Comparison of ENCODE assay signal across 16 cellular contexts in the genomic region with DNA sequence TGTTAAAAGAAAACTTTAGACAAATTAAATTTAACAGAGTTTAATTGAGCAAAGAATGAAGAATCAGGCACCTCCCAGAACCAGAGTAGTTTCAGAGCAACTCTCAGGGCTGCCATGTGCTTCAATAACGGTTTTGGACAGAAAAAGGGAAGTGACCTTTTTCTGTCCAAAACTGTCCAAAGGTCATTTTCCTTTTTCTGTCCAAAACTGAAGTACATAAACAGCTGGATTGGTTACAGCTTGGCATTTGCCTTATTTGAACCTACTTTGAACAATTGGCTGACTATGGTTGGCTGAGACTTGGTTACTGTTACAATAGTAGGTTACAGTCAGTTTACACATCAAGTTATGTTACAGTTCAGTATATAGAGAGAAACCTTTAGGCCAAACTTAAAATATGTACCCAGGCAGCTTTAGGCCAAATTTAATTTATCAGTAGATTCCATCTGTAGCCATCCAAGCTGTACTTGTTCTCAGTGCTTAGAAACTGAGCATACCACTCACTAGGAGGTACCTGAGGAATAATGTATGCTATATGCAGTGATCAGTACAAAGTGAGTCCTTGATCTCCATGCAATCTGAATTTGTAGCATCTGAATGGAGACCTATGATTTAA. TPM values are rescaled to one million over a fixed set of nuclear protein-coding genes. Genes with fewer than 3 reads are reported as not detected.
DNase-seq lines count a peak whose midpoint lies in the region; ATAC-seq, FAIRE-seq and TF ChIP-seq lines count a peak whose summit lies in the region.
"Had no signal": no experiment of that assay in that cellular context is flagged by ENCODE, and none has a peak within 500 bp of the region (broad histone marks: within the 10 kb centered on the region; RNA-seq: fewer than 3 reads in every experiment).

No MANE protein-coding gene starts in this region.

- no peak for TF ChIP-seq EP300 in GM12878 (IDR thresholded peaks at IDR 0.05; ENCODE audit: borderline replicate concordance in 1 of 2, control insufficient read depth in 1 of 2, low read depth in 2 of 2, low read length in 2 of 2)

- H3K36me3 ChIP-seq in GM12878 (ENCODE audit: control insufficient read depth in 2 of 2, insufficient read depth in 2 of 2, low read length in 1 of 2), result no peaks in the 10 kb centered on the region; a peak in 1 of 4 replicates
- H3K36me3 ChIP-seq in GM23248 (ENCODE audit: low read depth), result no peaks in the 10 kb centered on the region

- H4K20me1 ChIP-seq in GM12878 (ENCODE audit: control insufficient read depth, insufficient read depth) (no peaks in the 10 kb centered on the region), GM23248 (ENCODE audit: insufficient read depth) (no peaks in the 10 kb centered on the region)

- FAIRE-seq in GM18507 (lab: Jason Lieb, UNC) (peak; percentile 63), GM12878 (lab: Jason Lieb, UNC) (peak; percentile 73)
- FAIRE-seq: D721Med had no signal

- ATAC-seq in GM19455 (IDR thresholded peaks at IDR 0.05; ENCODE audit: unreplicated experiment) (peak; percentile 67), HG03066 (IDR thresholded peaks at IDR 0.05; ENCODE audit: low read depth, unreplicated experiment) (peak; percentile 67), GM12878 (peak; percentile 93), foreskin keratinocyte (no peak)
- ATAC-seq in effector memory CD8-positive, alpha-beta T cell (replicated peaks), result no peak
- ATAC-seq: heart left ventricle had no signal

- H3K79me2 ChIP-seq in GM12878 (ENCODE audit: control insufficient read depth, insufficient read depth, low read length), result no peaks in the 10 kb centered on the region
- H3K79me2 ChIP-seq in GM23248 (ENCODE audit: insufficient read depth), result no peaks in the 10 kb centered on the region

- no peak for TF ChIP-seq CTCF in GM12878 (IDR thresholded peaks at IDR 0.05 in 2 of 3, conservative IDR thresholded peaks at IDR 0.05 in 1 of 3; ENCODE audit: control insufficient read depth in 2 of 3, extremely low read depth in 1 of 3, insufficient read depth in 1 of 3, low read depth in 3 of 3, low read length in 3 of 3)
- TF ChIP-seq CTCF in progenitor cell of endocrine pancreas (IDR thresholded peaks at IDR 0.05; ENCODE audit: unreplicated experiment), result no peak
- no peak for TF ChIP-seq CTCF in foreskin keratinocyte (conservative IDR thresholded peaks at IDR 0.05)

- no peak overlapping the region for H3K27ac ChIP-seq in GM12878 (ENCODE audit: control insufficient read depth, insufficient read depth)
- no peak overlapping the region for H3K27ac ChIP-seq in foreskin keratinocyte
- H3K27ac ChIP-seq in GM23248, result no peak overlapping the region
- H3K27ac ChIP-seq: epithelial cell of prostate, heart left ventricle, testis had no signal

- H3K9me3 Mint-ChIP-seq in progenitor cell of endocrine pancreas (ENCODE audit: low read depth), result no peaks in the 10 kb centered on the region
- no peaks in the 10 kb centered on the region for H3K9me3 Mint-ChIP-seq in effector memory CD8-positive, alpha-beta T cell

- H2AFZ ChIP-seq in GM12878 (ENCODE audit: control insufficient read depth, low read depth, low read length) (no peak overlapping the region), GM23248 (no peak overlapping the region)

- intact Hi-C loops in GM12878 (cut with micrococcal nuclease; ENCODE audit: unreplicated experiment), result no loop called here

- TF ChIP-seq POLR2A in GM12878 (IDR thresholded peaks at IDR 0.05; ENCODE audit: low read depth, low read length), result no peak

- H3K9me3 ChIP-seq in GM12878 (replicated peaks; ENCODE audit: control insufficient read depth, insufficient read depth, low read length), result no peaks in the 10 kb centered on the region
- H3K9me3 ChIP-seq in GM23248 (ENCODE audit: low read depth), result no peaks in the 10 kb centered on the region
- H3K9me3 ChIP-seq: heart left ventricle, testis had no signal

- H3F3A ChIP-seq in GM23248 (ENCODE audit: insufficient read depth), result no peaks in the 10 kb centered on the region

- H3K36me3 Mint-ChIP-seq in progenitor cell of endocrine pancreas (ENCODE audit: insufficient read depth), result peaks cover 6% of the 10 kb centered on the region
- H3K36me3 Mint-ChIP-seq in effector memory CD8-positive, alpha-beta T cell (ENCODE audit: insufficient read depth), result peaks cover 14% of the 10 kb centered on the region

- TF ChIP-seq RAD21 in GM12878 (IDR thresholded peaks at IDR 0.05; ENCODE audit: insufficient read depth, low read depth, low read length), result no peak

- no TSS peak for BruUV-seq in GM12878 (replicated peaks; lab: Mats Ljungman, UMichigan)

- no peaks in the 10 kb centered on the region for H3K9me2 ChIP-seq in GM23248 (ENCODE audit: insufficient read depth)

- RAD21 ChIA-PET in GM12878 (lab: Charles Lee; ENCODE audit: unreplicated experiment), result interaction anchor here (1.4 kb wide), 1 partner anchor 326 kb away, joined by 3 read pairs; no protein-coding TSS in a partner anchor

- H3K4me1 ChIP-seq in GM12878 (ENCODE audit: control insufficient read depth, insufficient read depth, low read length), result no peaks in the 10 kb centered on the region
- H3K4me1 ChIP-seq in foreskin keratinocyte, result no peaks in the 10 kb centered on the region
- H3K4me1 ChIP-seq in GM23248 (ENCODE audit: insufficient read depth), result no peaks in the 10 kb centered on the region
- H3K4me1 ChIP-seq: testis had no signal

- H3K4me2 ChIP-seq in GM12878 (ENCODE audit: control insufficient read depth, insufficient read depth) (no peak overlapping the region), GM23248 (ENCODE audit: unreplicated experiment) (no peak overlapping the region)

- in situ Hi-C loops in GM12878 (cut with MboI) (no loop called here), GM23248 (cut with MboI) (no loop called here)

- CTCF ChIA-PET in GM12878 (lab: Yijun Ruan, JAX), result interaction anchor here (1.0 to 1.3 kb wide), 2 partner anchors 28 to 41 kb away, joined by 3 read pairs; no protein-coding TSS in a partner anchor

- H3K9ac ChIP-seq in GM12878 (ENCODE audit: control insufficient read depth, insufficient read depth, low read length) (no peak overlapping the region), GM23248 (no peak overlapping the region)

- SMC1A ChIA-PET in GM12878 (lab: Charles Lee; ENCODE audit: uncharacterized antibody, unreplicated experiment), result interaction anchor here (0.8 to 1.8 kb wide), 4 partner anchors 30 to 68 kb away, joined by 3 to 6 read pairs (median 4); no protein-coding TSS in a partner anchor

- WGBS in GM12878 (ENCODE audit: insufficient coverage, insufficient replicate concordance, low lambda C conversion rate, missing lambda C conversion rate), result 50% methylated on average over 1 of the region's 1 CpG
- WGBS in GM23248 (ENCODE audit: low coverage in 1 of 2, low lambda C conversion rate in 2 of 2, missing lambda C conversion rate in 2 of 2), 2 experiments, result 88 to 95% methylated on average over 1 of the region's 1 CpG

- POLR2A ChIA-PET in GM12878 (lab: Charles Lee), result interaction anchor here (1.1 to 1.9 kb wide), 2 partner anchors 41 to 44 kb away, joined by 4 read pairs; partner anchors contain the start of genes ABHD17B and C9orf85

- H3K27me3 ChIP-seq in GM12878 (replicated peaks in 1 of 2; ENCODE audit: control insufficient read depth in 2 of 2, insufficient read depth in 2 of 2, low read length in 1 of 2) (no peaks in the 10 kb centered on the region), foreskin keratinocyte (no peaks in the 10 kb centered on the region), GM23248 (replicated peaks; ENCODE audit: insufficient read depth) (no peaks in the 10 kb centered on the region)
- H3K27me3 ChIP-seq: heart left ventricle, testis had no signal

- H3K27ac Mint-ChIP-seq in progenitor cell of endocrine pancreas, result no peak overlapping the region
- no peak overlapping the region for H3K27ac Mint-ChIP-seq in effector memory CD8-positive, alpha-beta T cell

- no peak for DNase-seq in GM18507 (ENCODE audit: extremely low spot score, insufficient read length, low read depth)
- DNase-seq in GM12878 (ENCODE audit: low read depth, low spot score), result no peak
- DNase-seq in progenitor cell of endocrine pancreas (ENCODE audit: low spot score, unreplicated experiment), result no peak
- no peak for DNase-seq in foreskin keratinocyte
- DNase-seq in GM23248, result no peak
- DNase-seq in effector memory CD8-positive, alpha-beta T cell, result no peak
- DNase-seq: activated CD4-positive, alpha-beta T cell treated with anti-CD3 and anti-CD28 coated beads, Interleukin-2, amount 50 U/mL, for 4 hours; heart left ventricle; kidney glomerular epithelial cell; NCI-H2029 treated with DMSO at 0.1 percent for 48 hours; Right ventricle myocardium superior; testis had no signal

- H3K4me3 ChIP-seq in GM12878, result no peak overlapping the region
- no peak overlapping the region for H3K4me3 ChIP-seq in GM23248
- H3K4me3 ChIP-seq: heart left ventricle, testis had no signal

- H3K4me3 Mint-ChIP-seq in progenitor cell of endocrine pancreas (ENCODE audit: low read depth), result no peak overlapping the region
- no peak overlapping the region for H3K4me3 Mint-ChIP-seq in effector memory CD8-positive, alpha-beta T cell

- H3K27me3 Mint-ChIP-seq in progenitor cell of endocrine pancreas, result no peaks in the 10 kb centered on the region
- no peaks in the 10 kb centered on the region for H3K27me3 Mint-ChIP-seq in effector memory CD8-positive, alpha-beta T cell

- no peaks in the 10 kb centered on the region for H3K4me1 Mint-ChIP-seq in progenitor cell of endocrine pancreas (ENCODE audit: low read depth)
- peaks cover 0 to 2% of the 10 kb centered on the region in 2 donors for H3K4me1 Mint-ChIP-seq in effector memory CD8-positive, alpha-beta T cell (ENCODE audit: low read depth in 2 of 2)

RNA-seq across cellular contexts. Expression of gene C9orf85, which starts 44.0 kb away (rescaled TPM):
- total RNA-seq in GM12878 (2013; cell fraction: nucleolus; rRNA removed), result 12.3 and 13.7 TPM in 2 replicates
- total RNA-seq in GM12878 (2014; rRNA removed), result 11.7 and 13.4 TPM in 2 replicates
- 22.0 and 22.5 TPM in 2 replicates for total RNA-seq in GM12878 (2014; rRNA removed; fragmentation: Illumina TruSeq; extraction: Trizol)
- 9.0 and 9.1 TPM in 2 replicates for total RNA-seq in GM12878 (2021)
- 7.8 TPM for polyA plus RNA-seq in GM12878 (2011; ENCODE audit: low read depth)
- 15.2 and 19.4 TPM in 2 replicates for polyA plus RNA-seq in GM12878 (2011; rRNA removed)
- polyA plus RNA-seq in GM12878 (2011; cell fraction: cytosol; rRNA removed), result 9.1 and 9.5 TPM in 2 replicates
- polyA plus RNA-seq in GM12878 (2011; cell fraction: nucleus; rRNA removed), result 5.0 and 5.6 TPM in 2 replicates
- polyA plus RNA-seq in GM12878 (2012), result 9.8 and 11.8 TPM in 2 replicates
- polyA plus RNA-seq in GM12878 (2014; fragmentation: Illumina TruSeq; extraction: Trizol), result 22.6 and 30.2 TPM in 2 replicates
- polyA plus RNA-seq in GM12878 (2014; fragmentation: Nextera tagmentation; extraction: Ambion mirVana), result 10 to 100 TPM; 16.6 to 16.7 TPM
- 14.7 and 16.3 TPM in 2 replicates for polyA plus RNA-seq in GM12878 (2014; rRNA removed)
- polyA plus RNA-seq in GM12878 (2016; fragmentation: Nextera tagmentation; extraction: Ambion mirVana), result 10 to 100 TPM; 16.2 to 16.6 TPM
- polyA minus RNA-seq in GM12878 (2011; rRNA and poly(A)+ RNA removed), result 5.6 and 5.9 TPM in 2 replicates
- polyA minus RNA-seq in GM12878 (2011; cell fraction: cytosol; rRNA and poly(A)+ RNA removed), result 4.4 and 6.0 TPM in 2 replicates
- polyA minus RNA-seq in GM12878 (2011; cell fraction: nucleus; rRNA and poly(A)+ RNA removed), result 6.5 and 12.8 TPM in 2 replicates
- 12.3 and 16.1 TPM in 2 replicates for total RNA-seq in progenitor cell of endocrine pancreas
- total RNA-seq in foreskin keratinocyte, result 9.1 and 9.7 TPM in 2 replicates
- 7.8 and 9.5 TPM in 2 replicates for polyA plus RNA-seq in foreskin keratinocyte
- 12.1 and 16.3 TPM in 2 replicates for total RNA-seq in GM23248 (2014; rRNA removed; shearing (Covaris generic))
- 11.8 and 13.2 TPM in 2 replicates for polyA plus RNA-seq in GM23248 (2016; fragmentation: Nextera tagmentation; extraction: Ambion mirVana)

RNA-seq across cellular contexts. Expression of gene ABHD17B, which starts 44.4 kb away (rescaled TPM):
- total RNA-seq in GM12878 (2013; cell fraction: nucleolus; rRNA removed), result 12.8 and 13.9 TPM in 2 replicates
- total RNA-seq in GM12878 (2014; rRNA removed) (16.6 and 19.1 TPM in 2 replicates), GM12878 (2014; rRNA removed; fragmentation: Illumina TruSeq; extraction: Trizol) (15.7 and 16.0 TPM in 2 replicates), GM12878 (2021) (16.8 and 17.4 TPM in 2 replicates), progenitor cell of endocrine pancreas (38.3 TPM in 2 replicates), foreskin keratinocyte (15.4 and 15.5 TPM in 2 replicates)
- polyA plus RNA-seq in GM12878 (2011; ENCODE audit: low read depth), result 4.4 TPM
- polyA plus RNA-seq in GM12878 (2011; rRNA removed) (16.5 and 18.4 TPM in 2 replicates), GM12878 (2014; fragmentation: Illumina TruSeq; extraction: Trizol) (12.3 and 14.7 TPM in 2 replicates), GM12878 (2014; fragmentation: Nextera tagmentation; extraction: Ambion mirVana) (1 to 10 TPM; 3.5 to 6.9 TPM), GM12878 (2014; rRNA removed) (13.5 and 17.6 TPM in 2 replicates), GM12878 (2016; fragmentation: Nextera tagmentation; extraction: Ambion mirVana) (10 to 100 TPM; 20.0 to 21.4 TPM), foreskin keratinocyte (5.4 and 7.1 TPM in 2 replicates), GM23248 (2016; fragmentation: Nextera tagmentation; extraction: Ambion mirVana) (6.3 and 7.7 TPM in 2 replicates)
- polyA plus RNA-seq in GM12878 (2011; cell fraction: cytosol; rRNA removed), result 10.3 and 11.2 TPM in 2 replicates
- 5.7 and 7.6 TPM in 2 replicates for polyA plus RNA-seq in GM12878 (2011; cell fraction: nucleus; rRNA removed)
- 6.0 and 9.8 TPM in 2 replicates for polyA plus RNA-seq in GM12878 (2012)
- polyA minus RNA-seq in GM12878 (2011; rRNA and poly(A)+ RNA removed), result 21.9 and 39.4 TPM in 2 replicates
- 9.6 and 10.4 TPM in 2 replicates for polyA minus RNA-seq in GM12878 (2011; cell fraction: cytosol; rRNA and poly(A)+ RNA removed)
- polyA minus RNA-seq in GM12878 (2011; cell fraction: nucleus; rRNA and poly(A)+ RNA removed), result 6.4 and 8.9 TPM in 2 replicates
- 10.7 and 14.4 TPM in 2 replicates for total RNA-seq in GM23248 (2014; rRNA removed; shearing (Covaris generic))

Comparison
In these comparisons a context has a peak if more than half of its experiments do, and no peak if none do; other contexts are left out.
1. ATAC-seq: peak in GM19455 (single experiment), HG03066 (single experiment) and GM12878 (single experiment); none in foreskin keratinocyte (single experiment) and effector memory CD8-positive, alpha-beta T cell (single experiment).